In the genomic region with DNA sequence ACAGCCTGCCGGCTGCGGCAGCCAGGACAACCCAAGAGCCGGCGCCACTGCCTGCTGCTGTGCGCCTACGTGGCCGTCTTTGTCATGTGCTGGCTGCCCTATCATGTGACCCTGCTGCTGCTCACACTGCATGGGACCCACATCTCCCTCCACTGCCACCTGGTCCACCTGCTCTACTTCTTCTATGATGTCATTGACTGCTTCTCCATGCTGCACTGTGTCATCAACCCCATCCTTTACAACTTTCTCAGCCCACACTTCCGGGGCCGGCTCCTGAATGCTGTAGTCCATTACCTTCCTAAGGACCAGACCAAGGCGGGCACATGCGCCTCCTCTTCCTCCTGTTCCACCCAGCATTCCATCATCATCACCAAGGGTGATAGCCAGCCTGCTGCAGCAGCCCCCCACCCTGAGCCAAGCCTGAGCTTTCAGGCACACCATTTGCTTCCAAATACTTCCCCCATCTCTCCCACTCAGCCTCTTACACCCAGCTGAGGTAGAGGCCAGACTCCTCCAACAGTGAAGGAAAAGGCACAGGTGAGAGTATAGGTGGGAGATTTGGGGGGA, we compare ENCODE assay signal across 19 cellular contexts. TPM values are rescaled to one million over a fixed set of nuclear protein-coding genes. Genes with fewer than 3 reads are reported as not detected.
A peak's percentile ranks its signal among the peaks of the same experiment; 100 is the strongest.
DNase-seq lines count a peak whose midpoint lies in the region; ATAC-seq, FAIRE-seq and TF ChIP-seq lines count a peak whose summit lies in the region.
"Had no signal": no experiment of that assay in that cellular context is flagged by ENCODE, and none has a peak within 500 bp of the region (broad histone marks: within the 10 kb centered on the region; RNA-seq: fewer than 3 reads in every experiment).

No MANE protein-coding gene starts in this region.

- in situ Hi-C loops in transverse colon (cut with MboI; ENCODE audit: low pct_ligation_motif_present in 1 of 4, low pct_unique_long_range_greater_than_20kb in 1 of 4, low sequenced_read_pairs in 3 of 4): loop anchor here in 1 of 4 donors (10.0 kb wide), 1 partner anchor 241 kb away; a partner anchor contains a TSS

- no peak overlapping the region for H3K27ac ChIP-seq in CD4-positive, alpha-beta T cell (ENCODE audit: low read depth, low read length)
- H3K27ac ChIP-seq in left lung (no peak overlapping the region), transverse colon (no peak overlapping the region)
- H3K27ac ChIP-seq: C4-2B, GM23248, Peyer's patch had no signal

- ATAC-seq in CD4-positive, alpha-beta T cell (ENCODE audit: poor library complexity): no peak
- ATAC-seq in left lung: no peak
- ATAC-seq: HCT116 had no signal

- WGBS in transverse colon (ENCODE audit: low coverage in 1 of 2), 2 donors: 96 to 100% methylated on average over 1 to 11 of the region's 11 CpGs

- H3K27ac Mint-ChIP-seq in activated T-cell treated with anti-CD3 and anti-CD28 coated beads, Interleukin-2, amount 50 U/mL, for 24 hours: peak overlapping the region; percentile 3
- H3K27ac Mint-ChIP-seq in dendritic cell treated with granulocyte-macrophage colony-stimulating factor and Interleukin-4, amounts not matched to agents 40 ng/mL and 50 ng/mL, for 4 days: peak overlapping the region; percentile 9
- peak overlapping the region in 2 of 3 experiments; percentile 66 to 76 for H3K27ac Mint-ChIP-seq in nephron
- no peak overlapping the region for H3K27ac Mint-ChIP-seq in CD4-positive, alpha-beta T cell

- CTCF ChIA-PET in CD4-positive, alpha-beta T cell (lab: Charles Lee): no interaction called here

- intact Hi-C loops in dendritic cell treated with granulocyte-macrophage colony-stimulating factor and Interleukin-4, amounts not matched to agents 40 ng/mL and 50 ng/mL, for 4 days (cut with micrococcal nuclease): no loop called here
- intact Hi-C loops in CD4-positive, alpha-beta T cell (cut with DNase I, micrococcal nuclease): no loop called here
- intact Hi-C loops in left lung (cut with DNase I) (no loop called here), transverse colon (cut with DNase I; ENCODE audit: low total_unique reads) (no loop called here)

- peaks cover 4 to 23% of the 10 kb centered on the region in 2 donors for H3K4me1 ChIP-seq in left lung
- H3K4me1 ChIP-seq in transverse colon: peaks cover 0 to 18% (median 1%) of the 10 kb centered on the region in 4 donors

- peaks cover 0 to 15% of the 10 kb centered on the region in 2 donors for H3K36me3 ChIP-seq in left lung
- no peaks in the 10 kb centered on the region for H3K36me3 ChIP-seq in transverse colon

- no peaks in the 10 kb centered on the region for H3K9me3 Mint-ChIP-seq in activated T-cell treated with anti-CD3 and anti-CD28 coated beads, Interleukin-2, amount 50 U/mL, for 24 hours
- H3K9me3 Mint-ChIP-seq in dendritic cell treated with granulocyte-macrophage colony-stimulating factor and Interleukin-4, amounts not matched to agents 40 ng/mL and 50 ng/mL, for 4 days: no peaks in the 10 kb centered on the region
- H3K9me3 Mint-ChIP-seq in nephron: no peaks in the 10 kb centered on the region
- no peaks in the 10 kb centered on the region for H3K9me3 Mint-ChIP-seq in CD4-positive, alpha-beta T cell

- no peak for TF ChIP-seq EP300 in transverse colon (IDR thresholded peaks at IDR 0.05; ENCODE audit: low read depth)

- H3K27me3 Mint-ChIP-seq in activated T-cell treated with anti-CD3 and anti-CD28 coated beads, Interleukin-2, amount 50 U/mL, for 24 hours: no peaks in the 10 kb centered on the region
- H3K27me3 Mint-ChIP-seq in dendritic cell treated with granulocyte-macrophage colony-stimulating factor and Interleukin-4, amounts not matched to agents 40 ng/mL and 50 ng/mL, for 4 days: no peaks in the 10 kb centered on the region
- no peaks in the 10 kb centered on the region for H3K27me3 Mint-ChIP-seq in nephron (ENCODE audit: low read depth)
- no peaks in the 10 kb centered on the region for H3K27me3 Mint-ChIP-seq in CD4-positive, alpha-beta T cell

- H3K4me3 ChIP-seq in left lung: no peak overlapping the region
- no peak overlapping the region for H3K4me3 ChIP-seq in transverse colon
- H3K4me3 ChIP-seq: GM23248, Peyer's patch had no signal

- DNase-seq in activated T-cell treated with anti-CD3 and anti-CD28 coated beads, Interleukin-2, amount 50 U/mL, for 24 hours: no peak
- DNase-seq in activated T-cell treated with anti-CD3 and anti-CD28 coated beads for 4 hours (no peak), left lung (no peak), transverse colon (no peak), frontal cortex (ENCODE audit: low spot score in 2 of 2) (no peak)
- no peak for DNase-seq in CD4-positive, alpha-beta T cell
- DNase-seq: DMS53, GM23248, NCI-H1436, NCI-H2029 treated with DMSO at 0.1 percent for 48 hours, NCI-H510A treated with DMSO at 0.1 percent for 48 hours, Right ventricle myocardium superior had no signal

- no peaks in the 10 kb centered on the region for H3K27me3 ChIP-seq in CD4-positive, alpha-beta T cell (ENCODE audit: control insufficient read depth, insufficient read depth, low read length)
- H3K27me3 ChIP-seq in left lung: no peaks in the 10 kb centered on the region
- no peaks in the 10 kb centered on the region for H3K27me3 ChIP-seq in transverse colon
- H3K27me3 ChIP-seq: Peyer's patch had no signal

- H3K9me3 ChIP-seq in CD4-positive, alpha-beta T cell (ENCODE audit: control insufficient read depth, low read length): no peaks in the 10 kb centered on the region
- H3K9me3 ChIP-seq in left lung (no peaks in the 10 kb centered on the region), transverse colon (no peaks in the 10 kb centered on the region)
- H3K9me3 ChIP-seq: Peyer's patch had no signal

- H3K4me1 Mint-ChIP-seq in activated T-cell treated with anti-CD3 and anti-CD28 coated beads, Interleukin-2, amount 50 U/mL, for 24 hours (ENCODE audit: low read depth): peaks cover 44% of the 10 kb centered on the region
- H3K4me1 Mint-ChIP-seq in dendritic cell treated with granulocyte-macrophage colony-stimulating factor and Interleukin-4, amounts not matched to agents 40 ng/mL and 50 ng/mL, for 4 days (ENCODE audit: low read depth): peaks cover 41% of the 10 kb centered on the region
- peaks cover 33% of the 10 kb centered on the region for H3K4me1 Mint-ChIP-seq in nephron
- peaks cover 29% of the 10 kb centered on the region for H3K4me1 Mint-ChIP-seq in CD4-positive, alpha-beta T cell (ENCODE audit: low read depth)

- TF ChIP-seq POLR2A in transverse colon (IDR thresholded peaks at IDR 0.05): no peak

- no peak overlapping the region for H3K4me3 Mint-ChIP-seq in activated T-cell treated with anti-CD3 and anti-CD28 coated beads, Interleukin-2, amount 50 U/mL, for 24 hours
- no peak overlapping the region for H3K4me3 Mint-ChIP-seq in dendritic cell treated with granulocyte-macrophage colony-stimulating factor and Interleukin-4, amounts not matched to agents 40 ng/mL and 50 ng/mL, for 4 days
- H3K4me3 Mint-ChIP-seq in nephron: no peak overlapping the region
- H3K4me3 Mint-ChIP-seq in CD4-positive, alpha-beta T cell: no peak overlapping the region

- no peak for FAIRE-seq in frontal cortex (lab: Jason Lieb, UNC)
- FAIRE-seq: A204.1 had no signal

- no peak for TF ChIP-seq CTCF in nephron (IDR thresholded peaks at IDR 0.05; ENCODE audit: unreplicated experiment in 3 of 3)
- no peak for TF ChIP-seq CTCF in CD4-positive, alpha-beta T cell (IDR thresholded peaks at IDR 0.05)
- no peak for TF ChIP-seq CTCF in left lung (IDR thresholded peaks at IDR 0.05)
- TF ChIP-seq CTCF in transverse colon (IDR thresholded peaks at IDR 0.05): no peak

- peaks cover 54% of the 10 kb centered on the region for H3K36me3 Mint-ChIP-seq in activated T-cell treated with anti-CD3 and anti-CD28 coated beads, Interleukin-2, amount 50 U/mL, for 24 hours (ENCODE audit: low read depth)
- H3K36me3 Mint-ChIP-seq in dendritic cell treated with granulocyte-macrophage colony-stimulating factor and Interleukin-4, amounts not matched to agents 40 ng/mL and 50 ng/mL, for 4 days (ENCODE audit: low read depth): peaks cover 56% of the 10 kb centered on the region
- peaks cover 28% of the 10 kb centered on the region for H3K36me3 Mint-ChIP-seq in nephron (ENCODE audit: low read depth)
- peaks cover 45% of the 10 kb centered on the region for H3K36me3 Mint-ChIP-seq in CD4-positive, alpha-beta T cell (ENCODE audit: low read depth)

- POLR2A ChIA-PET in CD4-positive, alpha-beta T cell (lab: Charles Lee): no interaction called here

RNA-seq across cellular contexts. Expression of a gene that starts 10.3 kb away (rescaled TPM):
- total RNA-seq in CD4-positive, alpha-beta T cell: 1 to 10 TPM; 6.9 to 8.0 TPM
- total RNA-seq in left lung: 1 to 10 TPM; 3.8 to 6.1 TPM
- 1 to 10 TPM; 3.4 to 8.0 (median 4.8) TPM for total RNA-seq in transverse colon
- 8.2 TPM for total RNA-seq in frontal cortex

RNA-seq across cellular contexts. Expression of a gene that starts 20.3 kb away (rescaled TPM):
- total RNA-seq in CD4-positive, alpha-beta T cell: not detected
- total RNA-seq in left lung: not detected
- total RNA-seq in transverse colon: 10 to 100 TPM in 1 of 4 donors, 1 to 10 TPM in 2, not detected in 1; 2.5 to 47.1 (median 9.2) TPM
- 0.82 TPM for total RNA-seq in frontal cortex
- total RNA-seq: GM23248, HT1080, Right ventricle myocardium superior had no signal

RNA-seq across cellular contexts. Expression of a gene that starts 38.6 kb away (rescaled TPM):
- under 1 TPM; 0.30 to 0.34 TPM for total RNA-seq in CD4-positive, alpha-beta T cell
- total RNA-seq in left lung (under 1 TPM; 0.20 to 0.45 TPM), transverse colon (under 1 TPM in 2 of 4 donors, not detected in 2; 0.48 to 0.55 TPM), frontal cortex (0.41 TPM)
- total RNA-seq: GM23248, HT1080 had no signal

RNA-seq across cellular contexts. Expression of a gene that starts 53.9 kb away (rescaled TPM):
- total RNA-seq in CD4-positive, alpha-beta T cell: 1 to 10 TPM; 1.0 to 1.1 TPM
- total RNA-seq in left lung (under 1 TPM; 0.26 to 0.29 TPM), transverse colon (100 to 1,000 TPM; 118 to 234 (median 184) TPM), frontal cortex (not detected)
- total RNA-seq: GM23248, HT1080 had no signal
